10 cellular contexts compared by ENCODE assay signal in the genomic region with DNA sequence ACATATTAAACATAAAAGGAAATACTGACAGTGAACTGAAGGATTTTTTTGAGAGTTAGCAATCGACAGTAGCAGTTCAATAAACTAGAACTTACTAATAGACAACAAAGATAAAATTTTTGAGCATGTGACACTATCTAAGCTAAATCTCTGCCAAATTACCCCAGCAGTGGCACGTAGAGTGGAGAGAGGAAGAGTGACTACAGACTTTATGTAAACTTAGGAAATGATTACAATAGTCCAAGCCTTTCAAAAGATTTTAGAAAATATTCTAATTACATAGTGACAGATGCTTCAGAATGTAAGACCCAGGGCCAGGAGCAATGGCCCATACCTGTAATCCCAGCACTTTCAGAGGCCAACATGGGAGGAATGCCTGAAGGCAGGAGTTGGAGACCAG. TPM values are rescaled to one million over a fixed set of nuclear protein-coding genes. Genes with fewer than 3 reads are reported as not detected.
A peak's percentile ranks its signal among the peaks of the same experiment; 100 is the strongest.
DNase-seq lines count a peak whose midpoint lies in the region; ATAC-seq and TF ChIP-seq lines count a peak whose summit lies in the region.
"Had no signal": no experiment of that assay in that cellular context is flagged by ENCODE, and none has a peak within 500 bp of the region (broad histone marks: within the 10 kb centered on the region; RNA-seq: fewer than 3 reads in every experiment).

No MANE protein-coding gene starts in this region.

- H3K27me3 Mint-ChIP-seq in activated CD4-positive, alpha-beta T cell treated with anti-CD3 and anti-CD28 coated beads, Interleukin-2, amount 10 ng/mL, durations not matched to agents 24 days and 14 days: peaks cover 32% of the 10 kb centered on the region
- no peaks in the 10 kb centered on the region for H3K27me3 Mint-ChIP-seq in effector memory CD8-positive, alpha-beta T cell

- H2AK5ac ChIP-seq in neuronal stem cell (ENCODE audit: low read depth, low read length): no peak overlapping the region

- WGBS in neuronal stem cell (ENCODE audit: extremely low coverage in 2 of 2, insufficient read length in 2 of 2, insufficient replicate concordance in 1 of 2), 2 donors: no CpG with 5 or more reads among the region's 2 CpGs

- peak overlapping the region; percentile 20 for H3K27ac ChIP-seq in OCI-LY1 (ENCODE audit: low read depth, low read length, poor library complexity, severe bottlenecking)
- H3K27ac ChIP-seq in skeletal muscle tissue (ENCODE audit: low read depth, low read length): peak overlapping the region; percentile 4
- H3K27ac ChIP-seq in neuronal stem cell (replicated peaks; ENCODE audit: low read length): no peak overlapping the region
- H3K27ac ChIP-seq: SK-N-MC had no signal

- H2BK12ac ChIP-seq in neuronal stem cell (ENCODE audit: low read length): no peak overlapping the region

- H2AFZ ChIP-seq in OCI-LY1 (ENCODE audit: low read length) (no peak overlapping the region), neuronal stem cell (ENCODE audit: low read length) (no peak overlapping the region)

- no peaks in the 10 kb centered on the region for H3K9me3 Mint-ChIP-seq in activated CD4-positive, alpha-beta T cell treated with anti-CD3 and anti-CD28 coated beads, Interleukin-2, amount 10 ng/mL, durations not matched to agents 24 days and 14 days
- no peaks in the 10 kb centered on the region for H3K9me3 Mint-ChIP-seq in effector memory CD8-positive, alpha-beta T cell
- H3K9me3 Mint-ChIP-seq: activated naive CD4-positive, alpha-beta T cell treated with anti-CD3 and anti-CD28 coated beads, Interleukin-2, amount 50 U/mL, for 72 hours had no signal

- H2BK15ac ChIP-seq in neuronal stem cell (ENCODE audit: low read length): no peak overlapping the region

- no peak overlapping the region; the same call in 1 of the 2 replicates for H3K9ac ChIP-seq in OCI-LY1 (ENCODE audit: low read length)
- H3K9ac ChIP-seq in skeletal muscle tissue (ENCODE audit: low read depth in 1 of 3, low read length in 3 of 3): no peak overlapping the region
- no peak overlapping the region for H3K9ac ChIP-seq in neuronal stem cell (ENCODE audit: low read depth, low read length, poor library complexity)

- H3K4me1 Mint-ChIP-seq in activated CD4-positive, alpha-beta T cell treated with anti-CD3 and anti-CD28 coated beads, Interleukin-2, amount 10 ng/mL, durations not matched to agents 24 days and 14 days: peaks cover 28% of the 10 kb centered on the region
- H3K4me1 Mint-ChIP-seq in effector memory CD8-positive, alpha-beta T cell (ENCODE audit: low read depth in 2 of 2): peaks cover 24 to 35% of the 10 kb centered on the region in 2 donors

- peak overlapping the region; percentile 16; the same call in 1 of the 2 replicates for H3K4me2 ChIP-seq in OCI-LY1 (ENCODE audit: low read length)
- H3K4me2 ChIP-seq in neuronal stem cell (ENCODE audit: insufficient read depth, low read length, poor library complexity, severe bottlenecking): no peak overlapping the region

- ATAC-seq in effector memory CD8-positive, alpha-beta T cell (replicated peaks): peak; percentile 24
- no peak for ATAC-seq in HG02763 (IDR thresholded peaks at IDR 0.05; ENCODE audit: unreplicated experiment)
- no peak for ATAC-seq in HG03175 (IDR thresholded peaks at IDR 0.05; ENCODE audit: unreplicated experiment)

- H3K9me3 ChIP-seq in OCI-LY1 (ENCODE audit: low read length) (no peaks in the 10 kb centered on the region), skeletal muscle tissue (ENCODE audit: control insufficient read depth in 3 of 3, low read length in 3 of 3) (no peaks in the 10 kb centered on the region), neuronal stem cell (replicated peaks in 1 of 2; ENCODE audit: control insufficient read depth in 2 of 2, insufficient read depth in 1 of 2, low read depth in 1 of 2, low read length in 2 of 2) (no peaks in the 10 kb centered on the region)

- H3K4me3 Mint-ChIP-seq in activated CD4-positive, alpha-beta T cell treated with anti-CD3 and anti-CD28 coated beads, Interleukin-2, amount 10 ng/mL, durations not matched to agents 24 days and 14 days: peak overlapping the region; percentile 6
- H3K4me3 Mint-ChIP-seq in effector memory CD8-positive, alpha-beta T cell: peak overlapping the region; percentile 43 to 54

- H3K4me3 ChIP-seq in OCI-LY1 (ENCODE audit: low read depth, low read length, poor library complexity, severe bottlenecking): no peak overlapping the region
- no peak overlapping the region for H3K4me3 ChIP-seq in skeletal muscle tissue (ENCODE audit: low read length in 3 of 3)
- no peak overlapping the region for H3K4me3 ChIP-seq in neuronal stem cell (ENCODE audit: low read length in 2 of 2)
- H3K4me3 ChIP-seq: SK-N-MC had no signal

- intact Hi-C loops in activated CD4-positive, alpha-beta T cell treated with anti-CD3 and anti-CD28 coated beads, Interleukin-2, amount 10 ng/mL, durations not matched to agents 24 days and 14 days (cut with micrococcal nuclease): no loop called here

- no peak overlapping the region for H3K23ac ChIP-seq in neuronal stem cell (ENCODE audit: low read depth, low read length, poor library complexity)

- H3K4ac ChIP-seq in neuronal stem cell (ENCODE audit: low read length): no peak overlapping the region

- H2BK5ac ChIP-seq in neuronal stem cell (ENCODE audit: low read length): no peak overlapping the region

- H3K36me3 Mint-ChIP-seq in activated CD4-positive, alpha-beta T cell treated with anti-CD3 and anti-CD28 coated beads, Interleukin-2, amount 10 ng/mL, durations not matched to agents 24 days and 14 days (ENCODE audit: low read depth): peaks cover 55% of the 10 kb centered on the region
- H3K36me3 Mint-ChIP-seq in effector memory CD8-positive, alpha-beta T cell (ENCODE audit: insufficient read depth): peaks cover 8% of the 10 kb centered on the region

- H3K4me1 ChIP-seq in OCI-LY1 (ENCODE audit: insufficient read depth, low read length, severe bottlenecking): peaks cover 26% of the 10 kb centered on the region
- H3K4me1 ChIP-seq in skeletal muscle tissue (ENCODE audit: control insufficient read depth in 3 of 3, insufficient read depth in 3 of 3, low read length in 3 of 3): peaks cover 3 to 7% (median 5%) of the 10 kb centered on the region in 3 donors
- peaks cover 12 to 50% of the 10 kb centered on the region in 2 donors for H3K4me1 ChIP-seq in neuronal stem cell (ENCODE audit: control insufficient read depth in 2 of 2, insufficient read depth in 1 of 2, low read depth in 1 of 2, low read length in 2 of 2)

- H3K36me3 ChIP-seq in OCI-LY1 (ENCODE audit: insufficient read depth, low read length): peaks cover 32% of the 10 kb centered on the region
- H3K36me3 ChIP-seq in skeletal muscle tissue (ENCODE audit: control insufficient read depth in 3 of 3, insufficient read depth in 3 of 3, low read length in 3 of 3): peaks cover 0 to 4% (median 3%) of the 10 kb centered on the region in 3 donors
- H3K36me3 ChIP-seq in neuronal stem cell (replicated peaks in 1 of 2; ENCODE audit: control insufficient read depth in 2 of 2, insufficient read depth in 2 of 2, low read length in 2 of 2): peaks cover 0 to 8% of the 10 kb centered on the region in 2 donors

- H2BK120ac ChIP-seq in neuronal stem cell (ENCODE audit: low read depth, low read length): no peak overlapping the region

- H3K27me3 ChIP-seq in OCI-LY1 (ENCODE audit: insufficient read depth, low read length) (no peaks in the 10 kb centered on the region), skeletal muscle tissue (ENCODE audit: control insufficient read depth in 3 of 3, insufficient read depth in 3 of 3, low read length in 3 of 3) (no peaks in the 10 kb centered on the region), neuronal stem cell (ENCODE audit: control insufficient read depth in 3 of 3, insufficient read depth in 3 of 3, low read depth in 1 of 3, low read length in 3 of 3) (no peaks in the 10 kb centered on the region)

- TF ChIP-seq CTCF in OCI-LY1 (IDR thresholded peaks at IDR 0.05; ENCODE audit: low read length): no peak

- no peaks in the 10 kb centered on the region for H3K9me2 ChIP-seq in OCI-LY1 (ENCODE audit: low read depth, low read length)

- no peaks in the 10 kb centered on the region for H3K79me2 ChIP-seq in OCI-LY1 (ENCODE audit: insufficient read depth, low read length)

- H4K91ac ChIP-seq in neuronal stem cell (ENCODE audit: low read depth, low read length, poor library complexity): no peak overlapping the region

- no peak overlapping the region for H4K8ac ChIP-seq in neuronal stem cell (ENCODE audit: low read depth, low read length)

- no peak overlapping the region for H3K18ac ChIP-seq in neuronal stem cell (ENCODE audit: low read length)

- no peaks in the 10 kb centered on the region for H4K20me1 ChIP-seq in OCI-LY1 (ENCODE audit: insufficient read depth, low read length)

- no peaks in the 10 kb centered on the region for H3K79me1 ChIP-seq in neuronal stem cell (ENCODE audit: low read depth, low read length)

- H3K27ac Mint-ChIP-seq in activated CD4-positive, alpha-beta T cell treated with anti-CD3 and anti-CD28 coated beads, Interleukin-2, amount 10 ng/mL, durations not matched to agents 24 days and 14 days: no peak overlapping the region
- H3K27ac Mint-ChIP-seq in effector memory CD8-positive, alpha-beta T cell: peak overlapping the region; percentile 71

- no peak overlapping the region for H3K14ac ChIP-seq in neuronal stem cell (ENCODE audit: low read length)

- no peaks in the 10 kb centered on the region for H3F3A ChIP-seq in OCI-LY1 (ENCODE audit: insufficient read depth, low read length)

- no peak for DNase-seq in activated CD4-positive, alpha-beta T cell treated with anti-CD3 and anti-CD28 coated beads, Interleukin-2, amount 10 ng/mL, durations not matched to agents 24 days and 14 days
- no peak for DNase-seq in activated CD4-positive, alpha-beta T cell treated with anti-CD3 and anti-CD28 coated beads for 48 hours
- DNase-seq in effector memory CD8-positive, alpha-beta T cell: no peak
- no peak for DNase-seq in neuronal stem cell (ENCODE audit: low spot score)

RNA-seq across cellular contexts. Expression of a gene that starts 52.4 kb away (rescaled TPM):
- 33.7 and 38.9 TPM in 2 replicates for total RNA-seq in activated CD4-positive, alpha-beta T cell treated with anti-CD3 and anti-CD28 coated beads, Interleukin-2, amount 10 ng/mL, durations not matched to agents 24 days and 14 days
- total RNA-seq in skeletal muscle tissue: 49.6 TPM
- 228 TPM for polyA plus RNA-seq in neuronal stem cell (2013, experiment 1 of 2)
- polyA plus RNA-seq in neuronal stem cell (2013, experiment 2 of 2): 228 TPM
